In genomic region chr1:56437959-56438358, GRCh38 we compare ENCODE assay signal across 18 cellular contexts.
DNase-seq lines count a peak whose midpoint lies in the region; ATAC-seq and TF ChIP-seq lines count a peak whose summit lies in the region.
"Had no signal": no experiment of that assay in that cellular context is flagged by ENCODE, and none has a peak within 500 bp of the region (broad histone marks: within the 10 kb centered on the region; RNA-seq: fewer than 3 reads in every experiment).

No MANE protein-coding gene starts in this region.

- no peaks in the 10 kb centered on the region for H3K27me3 Mint-ChIP-seq in MCF 10A (ENCODE audit: insufficient read depth, unreplicated experiment)
- H3K27me3 Mint-ChIP-seq: effector memory CD8-positive, alpha-beta T cell had no signal

- H3K9me3 Mint-ChIP-seq in MCF 10A (ENCODE audit: unreplicated experiment): no peaks in the 10 kb centered on the region
- H3K9me3 Mint-ChIP-seq: activated naive CD4-positive, alpha-beta T cell treated with anti-CD3 and anti-CD28 coated beads for 36 hours had no signal

- dilution Hi-C loops in mammary epithelial cell (cut with HindIII; ENCODE audit: low sequenced_read_pairs): no loop called here

- CTCF ChIA-PET in MCF 10A (lab: Yijun Ruan, JAX) (interaction anchor here (0.6 kb wide), 2 partner anchors 545 to 1335 kb away, joined by 3 read pairs; no protein-coding TSS in a partner anchor), mammary epithelial cell (lab: Charles Lee; ENCODE audit: low non-redundant PET) (no interaction called here)

- no peak overlapping the region for H3K4me3 Mint-ChIP-seq in MCF 10A (ENCODE audit: unreplicated experiment)
- H3K4me3 Mint-ChIP-seq: activated naive CD4-positive, alpha-beta T cell treated with anti-CD3 and anti-CD28 coated beads for 36 hours; CD4-positive, CD25-positive, alpha-beta regulatory T cell; effector memory CD8-positive, alpha-beta T cell had no signal

- POLR2A ChIA-PET in MCF 10A (lab: Yijun Ruan, JAX): no interaction called here

- DNase-seq in MCF 10A (ENCODE audit: unreplicated experiment) (peak; percentile 54), breast epithelium (ENCODE audit: low spot score in 2 of 2) (no peak), mammary epithelial cell (peak; percentile 15), tibial nerve (ENCODE audit: low spot score in 2 of 2) (no peak), left lobe of liver (ENCODE audit: low spot score) (no peak)
- DNase-seq: 8988T; activated naive CD4-positive, alpha-beta T cell treated with anti-CD3 and anti-CD28 coated beads for 36 hours; body of pancreas; CD4-positive, CD25-positive, alpha-beta regulatory T cell; effector memory CD8-positive, alpha-beta T cell; kidney glomerular epithelial cell; NCI-H1105 treated with DMSO at 0.1 percent for 48 hours; stimulated activated CD4-positive, alpha-beta T cell treated with anti-CD3 and anti-CD28 coated beads, Interleukin-2, amount 100 ng/mL, for 48 hours; T-helper 1 cell had no signal

- H3K4me3 ChIP-seq in breast epithelium (no peak overlapping the region), mammary epithelial cell (replicated peaks in 1 of 3; ENCODE audit: insufficient read depth in 1 of 3, low read depth in 2 of 3, low read length in 3 of 3) (no peak overlapping the region), iPS-20b (ENCODE audit: low read length) (peak overlapping the region; percentile 49; the same call in 1 of the 2 replicates), tibial nerve (no peak overlapping the region)
- H3K4me3 ChIP-seq: body of pancreas had no signal

- H3K9me3 ChIP-seq in breast epithelium (no peaks in the 10 kb centered on the region), mammary epithelial cell (replicated peaks; ENCODE audit: insufficient read depth, low read length) (no peaks in the 10 kb centered on the region), iPS-20b (ENCODE audit: insufficient read depth, low read depth, low read length) (no peaks in the 10 kb centered on the region), tibial nerve (no peaks in the 10 kb centered on the region)
- H3K9me3 ChIP-seq: body of pancreas had no signal

- ATAC-seq in left lobe of liver: no peak
- ATAC-seq in HG02870 (IDR thresholded peaks at IDR 0.05; ENCODE audit: unreplicated experiment): no peak
- no peak for ATAC-seq in GM19397 (IDR thresholded peaks at IDR 0.05; ENCODE audit: unreplicated experiment)
- ATAC-seq: activated CD4-positive, CD25-positive, alpha-beta regulatory T cell treated with anti-CD3 and anti-CD28 coated beads, Interleukin-2, amount 50 U/mL, for 24 hours; body of pancreas; effector memory CD8-positive, alpha-beta T cell had no signal

- intact Hi-C loops in MCF 10A (cut with micrococcal nuclease): no loop called here
- intact Hi-C loops in breast epithelium (cut with DNase I; ENCODE audit: low total_unique reads): no loop called here
- intact Hi-C loops in mammary epithelial cell (cut with micrococcal nuclease): no loop called here

- H3K9ac ChIP-seq in mammary epithelial cell (ENCODE audit: insufficient read depth, low read length) (no peak overlapping the region), iPS-20b (ENCODE audit: low read depth, low read length) (0 out of 2 replicates have a peak overlapping the region, but pooled peaks have one; percentile 58)

- no peaks in the 10 kb centered on the region for H3K4me1 Mint-ChIP-seq in MCF 10A (ENCODE audit: insufficient read depth, unreplicated experiment)
- H3K4me1 Mint-ChIP-seq: CD4-positive, CD25-positive, alpha-beta regulatory T cell had no signal

- H3K27me3 ChIP-seq in breast epithelium (no peaks in the 10 kb centered on the region), mammary epithelial cell (ENCODE audit: insufficient read depth, low read length) (no peaks in the 10 kb centered on the region), iPS-20b (ENCODE audit: insufficient read depth, low read length) (0 out of 2 replicates have a peak, but pooled peaks cover 6% of the 10 kb centered on the region), tibial nerve (no peaks in the 10 kb centered on the region)
- H3K27me3 ChIP-seq: body of pancreas had no signal

- no peak for TF ChIP-seq EP300 in tibial nerve (IDR thresholded peaks at IDR 0.05)

- TF ChIP-seq CTCF in MCF 10A (IDR thresholded peaks at IDR 0.05; ENCODE audit: unreplicated experiment) (no peak), breast epithelium (IDR thresholded peaks at IDR 0.05) (no peak), mammary epithelial cell (conservative IDR thresholded peaks at IDR 0.05 in 1 of 2, IDR thresholded peaks at IDR 0.05 in 1 of 2; ENCODE audit: extremely low read depth in 1 of 2, insufficient read depth in 1 of 2, low read depth in 1 of 2, low read length in 2 of 2) (no peak), tibial nerve (IDR thresholded peaks at IDR 0.05) (no peak)

- H2AFZ ChIP-seq in mammary epithelial cell (ENCODE audit: low read depth, low read length): no peak overlapping the region

- no peak overlapping the region for H3K27ac Mint-ChIP-seq in MCF 10A (ENCODE audit: low read depth, unreplicated experiment)
- H3K27ac Mint-ChIP-seq: activated naive CD4-positive, alpha-beta T cell treated with anti-CD3 and anti-CD28 coated beads for 36 hours; CD4-positive, CD25-positive, alpha-beta regulatory T cell; effector memory CD8-positive, alpha-beta T cell had no signal

- BruUV-seq in MCF 10A (replicated peaks; lab: Mats Ljungman, UMichigan) (no TSS peak), mammary epithelial cell (replicated peaks; lab: Mats Ljungman, UMichigan) (no TSS peak)

- in situ Hi-C loops in mammary epithelial cell (cut with MboI; ENCODE audit: low sequenced_read_pairs in 2 of 2): no loop called here

- H3K4me1 ChIP-seq in breast epithelium: peaks cover 0 to 3% of the 10 kb centered on the region in 2 donors
- H3K4me1 ChIP-seq in mammary epithelial cell (ENCODE audit: insufficient read depth, low read length): no peaks in the 10 kb centered on the region
- peaks cover 26% of the 10 kb centered on the region for H3K4me1 ChIP-seq in iPS-20b (ENCODE audit: insufficient read depth, low read length)
- H3K4me1 ChIP-seq in tibial nerve: peaks cover 0 to 57% (median 7%) of the 10 kb centered on the region in 4 donors

- TF ChIP-seq POLR2A in breast epithelium (IDR thresholded peaks at IDR 0.05): no peak
- no peak for TF ChIP-seq POLR2A in tibial nerve (IDR thresholded peaks at IDR 0.05)

- H3K36me3 Mint-ChIP-seq in MCF 10A (ENCODE audit: insufficient read depth, unreplicated experiment): no peaks in the 10 kb centered on the region
- H3K36me3 Mint-ChIP-seq: CD4-positive, CD25-positive, alpha-beta regulatory T cell had no signal

- H3K79me2 ChIP-seq in mammary epithelial cell (ENCODE audit: insufficient read depth, low read length): no peaks in the 10 kb centered on the region

- no peak overlapping the region for H3K27ac ChIP-seq in breast epithelium
- no peak overlapping the region for H3K27ac ChIP-seq in mammary epithelial cell (ENCODE audit: insufficient read depth, low read depth, low read length)
- peak overlapping the region; percentile 8 for H3K27ac ChIP-seq in iPS-20b (ENCODE audit: low read length)
- H3K27ac ChIP-seq in tibial nerve: peak overlapping the region; percentile 34 to 77 (median 60)
- H3K27ac ChIP-seq: body of pancreas had no signal

- no peaks in the 10 kb centered on the region for H4K20me1 ChIP-seq in mammary epithelial cell (ENCODE audit: insufficient read depth, low read length)

- WGBS in mammary epithelial cell (ENCODE audit: low coverage, missing lambda C conversion rate): 0% methylated on average over 1 of the region's 1 CpG
- WGBS in tibial nerve, 2 donors: 32 to 38% methylated on average over 1 of the region's 1 CpG

- H3K36me3 ChIP-seq in breast epithelium: no peaks in the 10 kb centered on the region
- H3K36me3 ChIP-seq in mammary epithelial cell (ENCODE audit: insufficient read depth, low read length): no peaks in the 10 kb centered on the region
- H3K36me3 ChIP-seq in iPS-20b (ENCODE audit: insufficient read depth, low read depth, low read length): no peaks in the 10 kb centered on the region
- H3K36me3 ChIP-seq in tibial nerve: no peaks in the 10 kb centered on the region

- no peak overlapping the region for H3K4me2 ChIP-seq in mammary epithelial cell (ENCODE audit: insufficient read depth, low read depth, low read length)

Comparison
In these comparisons a context has a peak if more than half of its experiments do, and no peak if none do; other contexts are left out.
1. DNase-seq: peak in MCF 10A (single experiment) and mammary epithelial cell (single experiment); none in breast epithelium (0 of 2), tibial nerve (0 of 2) and left lobe of liver (single experiment).
2. H3K27ac ChIP-seq: peak in iPS-20b (single experiment) and tibial nerve (4 of 4); none in breast epithelium (0 of 2) and mammary epithelial cell (single experiment).